1 cellular context compared by ENCODE assay signal in genomic region chr1:19061343-19061742, GRCh38.
TF ChIP-seq lines count a peak whose summit lies in the region.

No MANE protein-coding gene starts in this region.

TF ChIP-seq in H1, 55 proteins besides CTCF, POLR2A, EP300 and RAD21 (continued from another document):
- TF ChIP-seq YY1 (IDR thresholded peaks at IDR 0.05; ENCODE audit: low read depth, low read length) (no peak), CHD1 (IDR thresholded peaks at IDR 0.05; ENCODE audit: low read depth, low read length) (no peak), SP2 (IDR thresholded peaks at IDR 0.05; ENCODE audit: low read length) (no peak), ATF3 (IDR thresholded peaks at IDR 0.05; ENCODE audit: insufficient read depth, low read depth, low read length) (no peak), CHD7 (IDR thresholded peaks at IDR 0.05; ENCODE audit: insufficient replicate concordance, low read length) (no peak), TBP (IDR thresholded peaks at IDR 0.05; ENCODE audit: low read depth, low read length) (no peak), TCF12 (IDR thresholded peaks at IDR 0.05; ENCODE audit: low read depth, low read length) (no peak), CBX5 (IDR thresholded peaks at IDR 0.05; ENCODE audit: low read depth, low read length) (no peak)
